In genomic region chr11:62694455-62695167, GRCh38 we compare ENCODE assay signal across 9 cellular contexts. TPM values are rescaled to one million over a fixed set of nuclear protein-coding genes. Genes with fewer than 3 reads are reported as not detected.
DNase-seq lines count a peak whose midpoint lies in the region; ATAC-seq and TF ChIP-seq lines count a peak whose summit lies in the region.
"Had no signal": no experiment of that assay in that cellular context is flagged by ENCODE, and none has a peak within 500 bp of the region (broad histone marks: within the 10 kb centered on the region; RNA-seq: fewer than 3 reads in every experiment).

No MANE protein-coding gene starts in this region.

- H3K27ac ChIP-seq in coronary artery (no peak overlapping the region), right lobe of liver (no peak overlapping the region)

- ATAC-seq in right lobe of liver, result peak; percentile 93 to 95 (median 94)
- no peak for ATAC-seq in HG02938 (IDR thresholded peaks at IDR 0.05; ENCODE audit: unreplicated experiment)

- no peaks in the 10 kb centered on the region for H3K9me3 Mint-ChIP-seq in activated CD4-positive, alpha-beta T cell treated with anti-CD3 and anti-CD28 coated beads, Interleukin-2, amount 10 ng/mL, durations not matched to agents 24 days and 14 days
- H3K9me3 Mint-ChIP-seq: stimulated activated naive CD8-positive, alpha-beta T cell treated with anti-CD3 and anti-CD28 coated beads, Interleukin-15, Interleukin-2, amounts not matched to agents 100 ng/mL and 50 ng/mL, for 24 hours had no signal

- H3K4me1 ChIP-seq in right lobe of liver, result peaks cover 0 to 4% (median 0%) of the 10 kb centered on the region in 4 donors

- TF ChIP-seq CTCF in coronary artery (IDR thresholded peaks at IDR 0.05) (peak; percentile 74), right lobe of liver (IDR thresholded peaks at IDR 0.05) (peak; percentile 63 to 86 (median 86))

- no peaks in the 10 kb centered on the region for H3K27me3 Mint-ChIP-seq in activated CD4-positive, alpha-beta T cell treated with anti-CD3 and anti-CD28 coated beads, Interleukin-2, amount 10 ng/mL, durations not matched to agents 24 days and 14 days
- H3K27me3 Mint-ChIP-seq: stimulated activated naive CD8-positive, alpha-beta T cell treated with anti-CD3 and anti-CD28 coated beads, Interleukin-15, Interleukin-2, amounts not matched to agents 100 ng/mL and 50 ng/mL, for 24 hours had no signal

- H3K9me3 ChIP-seq in right lobe of liver, result no peaks in the 10 kb centered on the region

- no peaks in the 10 kb centered on the region for H3K27me3 ChIP-seq in right lobe of liver

- DNase-seq in activated gamma-delta T cell treated with Interleukin-2 at 50 U/mL for 16 hours (peak; percentile 79), activated gamma-delta T cell (lab: John Stamatoyannopoulos, UW) (no peak), NCI-H345 treated with DMSO at 0.1 percent for 48 hours (lab: John Stamatoyannopoulos, UW; ENCODE audit: unreplicated experiment) (peak; percentile 9), coronary artery (ENCODE audit: low spot score) (peak; percentile 82), right lobe of liver (peak; percentile 76 to 80 (median 77))
- DNase-seq in activated CD4-positive, alpha-beta T cell treated with anti-CD3 and anti-CD28 coated beads, Interleukin-2, amount 10 ng/mL, durations not matched to agents 24 days and 14 days, result peak; percentile 93
- peak; percentile 54 to 71 (median 58) for DNase-seq in stimulated activated CD4-positive, alpha-beta T cell treated with anti-CD3 and anti-CD28 coated beads, TNF-alpha, amount 100 ng/mL, for 4 hours (ENCODE audit: low read depth in 3 of 3)

- peaks cover 0 to 30% (median 5%) of the 10 kb centered on the region in 4 donors for H3K36me3 ChIP-seq in right lobe of liver

- no peak for TF ChIP-seq POLR2A in right lobe of liver (IDR thresholded peaks at IDR 0.05)

- WGBS in right lobe of liver (ENCODE audit: insufficient coverage, low coverage, low lambda C conversion rate, missing lambda C conversion rate), result 50% methylated on average over 13 of the region's 14 CpGs

- H3K4me3 ChIP-seq in coronary artery, result no peak overlapping the region
- H3K4me3 ChIP-seq in right lobe of liver, result no peak overlapping the region

- peaks cover 26% of the 10 kb centered on the region for H3K36me3 Mint-ChIP-seq in activated CD4-positive, alpha-beta T cell treated with anti-CD3 and anti-CD28 coated beads, Interleukin-2, amount 10 ng/mL, durations not matched to agents 24 days and 14 days (ENCODE audit: low read depth)

- intact Hi-C loops in activated CD4-positive, alpha-beta T cell treated with anti-CD3 and anti-CD28 coated beads, Interleukin-2, amount 10 ng/mL, durations not matched to agents 24 days and 14 days (cut with micrococcal nuclease), result loop anchor here (5.0 kb wide), 2 partner anchors 102 to 302 kb away; partner anchors contain the start of gene TUT1
- intact Hi-C loops in right lobe of liver (cut with DNase I), result no loop called here

- H3K4me1 Mint-ChIP-seq in activated CD4-positive, alpha-beta T cell treated with anti-CD3 and anti-CD28 coated beads, Interleukin-2, amount 10 ng/mL, durations not matched to agents 24 days and 14 days, result peaks cover 7% of the 10 kb centered on the region

- peak overlapping the region; percentile 68 for H3K27ac Mint-ChIP-seq in activated CD4-positive, alpha-beta T cell treated with anti-CD3 and anti-CD28 coated beads, Interleukin-2, amount 10 ng/mL, durations not matched to agents 24 days and 14 days
- H3K27ac Mint-ChIP-seq: stimulated activated naive CD8-positive, alpha-beta T cell treated with anti-CD3 and anti-CD28 coated beads, Interleukin-15, Interleukin-2, amounts not matched to agents 100 ng/mL and 50 ng/mL, for 24 hours had no signal

- no peak overlapping the region for H3K4me3 Mint-ChIP-seq in activated CD4-positive, alpha-beta T cell treated with anti-CD3 and anti-CD28 coated beads, Interleukin-2, amount 10 ng/mL, durations not matched to agents 24 days and 14 days
- H3K4me3 Mint-ChIP-seq: stimulated activated naive CD8-positive, alpha-beta T cell treated with anti-CD3 and anti-CD28 coated beads, Interleukin-15, Interleukin-2, amounts not matched to agents 100 ng/mL and 50 ng/mL, for 24 hours had no signal

RNA-seq across cellular contexts. Expression of gene LRRN4CL, which starts 5.3 kb away (rescaled TPM):
- 0.16 and 0.17 TPM in 2 replicates for total RNA-seq in activated CD4-positive, alpha-beta T cell treated with anti-CD3 and anti-CD28 coated beads, Interleukin-2, amount 10 ng/mL, durations not matched to agents 24 days and 14 days
- total RNA-seq in right lobe of liver, result under 1 TPM in 1 of 6 experiments, not detected in 5; 0.12 TPM

RNA-seq across cellular contexts. Expression of gene BSCL2, which starts 12.6 kb away (rescaled TPM):
- total RNA-seq in activated CD4-positive, alpha-beta T cell treated with anti-CD3 and anti-CD28 coated beads, Interleukin-2, amount 10 ng/mL, durations not matched to agents 24 days and 14 days, result 29.6 and 32.4 TPM in 2 replicates
- 10 to 100 TPM; 18.8 to 41.4 (median 34.3) TPM for total RNA-seq in right lobe of liver

RNA-seq across cellular contexts. Expression of gene GNG3, which starts 12.9 kb away (rescaled TPM):
- 0.24 TPM in 1 of 2 replicates, not detected in the other for total RNA-seq in activated CD4-positive, alpha-beta T cell treated with anti-CD3 and anti-CD28 coated beads, Interleukin-2, amount 10 ng/mL, durations not matched to agents 24 days and 14 days
- not detected for total RNA-seq in right lobe of liver

RNA-seq across cellular contexts. Expression of gene UBXN1, which starts 15.7 kb away (rescaled TPM):
- total RNA-seq in activated CD4-positive, alpha-beta T cell treated with anti-CD3 and anti-CD28 coated beads, Interleukin-2, amount 10 ng/mL, durations not matched to agents 24 days and 14 days, result 118 and 121 TPM in 2 replicates
- 10 to 100 TPM; 24.7 to 41.9 (median 28.0) TPM for total RNA-seq in right lobe of liver

RNA-seq across cellular contexts. Expression of gene LBHD1, which starts 22.5 kb away (rescaled TPM):
- 21.5 and 23.0 TPM in 2 replicates for total RNA-seq in activated CD4-positive, alpha-beta T cell treated with anti-CD3 and anti-CD28 coated beads, Interleukin-2, amount 10 ng/mL, durations not matched to agents 24 days and 14 days
- 1 to 10 TPM; 2.7 to 6.5 (median 3.7) TPM for total RNA-seq in right lobe of liver
